In the genomic region with DNA sequence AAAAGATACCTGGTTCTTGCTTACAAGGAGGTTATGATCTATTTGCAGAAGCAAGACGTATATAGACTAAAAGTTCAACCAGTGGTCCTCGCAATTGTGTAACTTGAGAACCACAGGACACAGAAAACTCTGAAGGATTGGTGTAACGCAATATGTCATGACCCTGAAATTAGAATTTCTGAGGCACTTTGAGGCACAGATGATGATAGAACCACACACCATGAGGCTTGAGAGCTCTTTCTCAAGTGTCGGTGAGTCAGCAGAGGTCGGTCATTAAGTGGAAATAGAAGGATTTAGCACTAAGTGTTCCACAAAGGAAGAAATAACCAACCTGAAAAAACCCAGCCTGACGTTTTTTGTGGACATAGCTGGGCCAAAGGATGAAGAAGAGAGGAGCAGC, we compare ENCODE assay signal across 22 cellular contexts. TPM values are rescaled to one million over a fixed set of nuclear protein-coding genes. Genes with fewer than 3 reads are reported as not detected.
DNase-seq lines count a peak whose midpoint lies in the region; ATAC-seq, FAIRE-seq and TF ChIP-seq lines count a peak whose summit lies in the region.
"Had no signal": no experiment of that assay in that cellular context is flagged by ENCODE, and none has a peak within 500 bp of the region (broad histone marks: within the 10 kb centered on the region; RNA-seq: fewer than 3 reads in every experiment).

No MANE protein-coding gene starts in this region.

- peak; percentile 95 for DNase-seq in NOMO-1 treated with DMSO at 0.1 percent for 48 hours (lab: John Stamatoyannopoulos, UW; ENCODE audit: unreplicated experiment)
- DNase-seq in epithelial cell of esophagus (ENCODE audit: low read depth): peak; percentile 59
- DNase-seq in nephron progenitor cell: no peak
- DNase-seq in natural killer cell treated with Interleukin-12 subunit alpha and Interleukin-12 subunit beta and Interleukin-15 and Interleukin-18, amount 100 ng/mL, for 72 hours (ENCODE audit: low spot score): no peak
- DNase-seq in osteoblast (ENCODE audit: insufficient read length, low spot score, missing footprints): no peak
- no peak for DNase-seq in COLO829 (ENCODE audit: low spot score)
- DNase-seq in islet precursor cell: no peak
- DNase-seq: activated CD8-positive, alpha-beta T cell treated with anti-CD3 and anti-CD28 coated beads, Interleukin-2, amount 10 ng/mL, durations not matched to agents 7 days and 5 days; AML-193; dermis blood vessel endothelial cell; hippocampal formation; naive B cell; NCI-H1930; stimulated activated CD4-positive, alpha-beta T cell treated with anti-CD3 and anti-CD28 coated beads, Interleukin-15, amount 100 ng/mL, for 24 hours; stomach had no signal

- no peak for TF ChIP-seq CTCF in epithelial cell of esophagus (IDR thresholded peaks at IDR 0.05; ENCODE audit: insufficient read depth, low read depth, low read length, missing control alignments)
- no peak for TF ChIP-seq CTCF in nephron progenitor cell (IDR thresholded peaks at IDR 0.05)
- TF ChIP-seq CTCF in osteoblast (IDR thresholded peaks at IDR 0.05; ENCODE audit: extremely low read depth, low read depth, low read length): no peak

- H3K4me1 ChIP-seq in osteoblast (ENCODE audit: insufficient read depth, low read length): no peaks in the 10 kb centered on the region
- H3K4me1 ChIP-seq: prostate gland had no signal

- H3K36me3 Mint-ChIP-seq in nephron progenitor cell (ENCODE audit: low read depth): no peaks in the 10 kb centered on the region
- no peaks in the 10 kb centered on the region for H3K36me3 Mint-ChIP-seq in natural killer cell treated with Interleukin-12 subunit alpha and Interleukin-12 subunit beta and Interleukin-15 and Interleukin-18, amount 100 ng/mL, for 72 hours
- H3K36me3 Mint-ChIP-seq: naive B cell had no signal

- H3K4me3 ChIP-seq in epithelial cell of esophagus (ENCODE audit: low read length) (no peak overlapping the region), osteoblast (ENCODE audit: insufficient read depth, low read length) (no peak overlapping the region)
- H3K4me3 ChIP-seq: prostate gland, stomach had no signal

- H3K9me3 Mint-ChIP-seq in nephron progenitor cell: no peaks in the 10 kb centered on the region
- H3K9me3 Mint-ChIP-seq in natural killer cell treated with Interleukin-12 subunit alpha and Interleukin-12 subunit beta and Interleukin-15 and Interleukin-18, amount 100 ng/mL, for 72 hours: no peaks in the 10 kb centered on the region
- H3K9me3 Mint-ChIP-seq: activated T-helper 2 cell treated with anti-CD3 and anti-CD28 coated beads, Interferon-gamma antibody, Interleukin-2, Interleukin-4, amounts not matched to agents 10 μg/mL and 5 μg/mL and 100 μg/mL, durations not matched to agents 14 hours and 24 hours and 36 hours; naive B cell had no signal

- H3K4me2 ChIP-seq in osteoblast (ENCODE audit: insufficient read depth, low read length): no peak overlapping the region

- peak overlapping the region; percentile 70 for H3K27ac Mint-ChIP-seq in nephron progenitor cell
- no peak overlapping the region for H3K27ac Mint-ChIP-seq in natural killer cell treated with Interleukin-12 subunit alpha and Interleukin-12 subunit beta and Interleukin-15 and Interleukin-18, amount 100 ng/mL, for 72 hours
- H3K27ac Mint-ChIP-seq: activated CD8-positive, alpha-beta T cell treated with anti-CD3 and anti-CD28 coated beads, Interleukin-2, amount 10 ng/mL, durations not matched to agents 7 days and 5 days; activated T-helper 2 cell treated with anti-CD3 and anti-CD28 coated beads, Interferon-gamma antibody, Interleukin-2, Interleukin-4, amounts not matched to agents 10 μg/mL and 5 μg/mL and 100 μg/mL, durations not matched to agents 14 hours and 24 hours and 36 hours; naive B cell had no signal

- no peaks in the 10 kb centered on the region for H3K27me3 ChIP-seq in osteoblast (ENCODE audit: insufficient read depth, low read length)
- H3K27me3 ChIP-seq: stomach had no signal

- H4K20me1 ChIP-seq in osteoblast (ENCODE audit: insufficient read depth, low read length): no peaks in the 10 kb centered on the region

- no peak overlapping the region for H2AFZ ChIP-seq in osteoblast (ENCODE audit: low read length)

- peaks cover 9% of the 10 kb centered on the region for H3K4me1 Mint-ChIP-seq in nephron progenitor cell
- H3K4me1 Mint-ChIP-seq in natural killer cell treated with Interleukin-12 subunit alpha and Interleukin-12 subunit beta and Interleukin-15 and Interleukin-18, amount 100 ng/mL, for 72 hours (ENCODE audit: low read depth in 2 of 2): no peaks in the 10 kb centered on the region

- ATAC-seq in natural killer cell treated with Interleukin-12 subunit alpha and Interleukin-12 subunit beta and Interleukin-15 and Interleukin-18, amount 100 ng/mL, for 72 hours: no peak
- ATAC-seq: activated CD8-positive, alpha-beta T cell treated with anti-CD3 and anti-CD28 coated beads, Interleukin-2, amount 10 ng/mL, durations not matched to agents 7 days and 5 days; esophagus mucosa; left lobe of liver had no signal

- H3K27me3 Mint-ChIP-seq in nephron progenitor cell (ENCODE audit: low read depth, poor library complexity): no peaks in the 10 kb centered on the region
- peaks cover 0 to 5% of the 10 kb centered on the region in 2 donors for H3K27me3 Mint-ChIP-seq in natural killer cell treated with Interleukin-12 subunit alpha and Interleukin-12 subunit beta and Interleukin-15 and Interleukin-18, amount 100 ng/mL, for 72 hours

- H3K79me2 ChIP-seq in osteoblast (ENCODE audit: insufficient read depth, low read length): no peaks in the 10 kb centered on the region

- no peak overlapping the region for H3K4me3 Mint-ChIP-seq in nephron progenitor cell
- no peak overlapping the region for H3K4me3 Mint-ChIP-seq in natural killer cell treated with Interleukin-12 subunit alpha and Interleukin-12 subunit beta and Interleukin-15 and Interleukin-18, amount 100 ng/mL, for 72 hours
- H3K4me3 Mint-ChIP-seq: activated CD8-positive, alpha-beta T cell treated with anti-CD3 and anti-CD28 coated beads, Interleukin-2, amount 10 ng/mL, durations not matched to agents 7 days and 5 days; naive B cell had no signal

- FAIRE-seq in G401.6 (lab: Jason Lieb, UNC): peak; percentile 37
- FAIRE-seq: GM18507 had no signal

- H3K27ac ChIP-seq in osteoblast (ENCODE audit: low read depth, low read length): no peak overlapping the region
- H3K27ac ChIP-seq: prostate gland, stomach, VCaP had no signal

- no peaks in the 10 kb centered on the region for H3K36me3 ChIP-seq in osteoblast (ENCODE audit: insufficient read depth, low read length)
- H3K36me3 ChIP-seq: prostate gland, stomach had no signal

- H3K9me3 ChIP-seq in osteoblast (ENCODE audit: low read depth, low read length): no peaks in the 10 kb centered on the region
- H3K9me3 ChIP-seq: prostate gland, stomach had no signal

RNA-seq across cellular contexts. Expression of gene CCN2, which starts 15.3 kb away (rescaled TPM):
- not detected for total RNA-seq in natural killer cell treated with Interleukin-12 subunit alpha and Interleukin-12 subunit beta and Interleukin-15 and Interleukin-18, amount 100 ng/mL, for 72 hours
- total RNA-seq in osteoblast: 221 and 272 TPM in 2 replicates
- total RNA-seq: activated CD8-positive, alpha-beta T cell treated with anti-CD3 and anti-CD28 coated beads, Interleukin-2, amount 10 ng/mL, durations not matched to agents 7 days and 5 days; activated T-helper 2 cell treated with anti-CD3 and anti-CD28 coated beads, Interferon-gamma antibody, Interleukin-2, Interleukin-4, amounts not matched to agents 10 μg/mL and 5 μg/mL and 100 μg/mL, durations not matched to agents 14 hours and 24 hours and 36 hours had no signal

Comparison
In these comparisons a context has a peak if more than half of its experiments do, and no peak if none do; other contexts are left out.
1. DNase-seq: peak in NOMO-1 treated with DMSO at 0.1 percent for 48 hours (single experiment) and epithelial cell of esophagus (single experiment); none in nephron progenitor cell (single experiment), natural killer cell treated with Interleukin-12 subunit alpha and Interleukin-12 subunit beta and Interleukin-15 and Interleukin-18, amount 100 ng/mL, for 72 hours (single experiment), osteoblast (single experiment), COLO829 (single experiment) and islet precursor cell (single experiment).
2. RNA of gene CCN2, which starts 15.3 kb away (total RNA-seq): 221 to 272 TPM in osteoblast; not detected in natural killer cell treated with Interleukin-12 subunit alpha and Interleukin-12 subunit beta and Interleukin-15 and Interleukin-18, amount 100 ng/mL, for 72 hours; every median in the first group is over 100 times any median in the second.